ENCODE assay signal across 2 cellular contexts in the genomic region with DNA sequence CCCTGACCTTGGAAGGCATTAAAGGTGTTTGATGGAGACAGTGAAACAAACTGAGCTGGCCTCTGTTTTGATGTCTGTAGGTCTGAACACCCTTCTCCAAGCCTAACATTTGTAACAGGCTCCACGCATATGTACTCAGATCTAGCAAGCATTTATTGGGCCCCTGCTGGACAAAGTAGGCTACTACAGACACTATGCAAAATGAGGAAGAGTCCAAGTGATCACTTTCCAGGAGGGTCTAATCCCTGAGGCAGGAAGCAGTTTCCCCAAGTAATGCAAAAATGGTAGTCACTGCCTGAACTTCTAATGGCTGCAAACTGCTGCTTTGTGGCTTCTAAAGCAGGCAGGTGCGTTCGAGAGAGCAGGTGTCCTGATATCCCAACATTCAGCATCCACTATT.
A peak's percentile ranks its signal among the peaks of the same experiment; 100 is the strongest.
TF ChIP-seq lines count a peak whose summit lies in the region.

No MANE protein-coding gene starts in this region.

TF ChIP-seq in GM12878, 131 proteins besides CTCF, POLR2A, EP300 and RAD21 (continued from another document):
- TF ChIP-seq, protein P1, sequence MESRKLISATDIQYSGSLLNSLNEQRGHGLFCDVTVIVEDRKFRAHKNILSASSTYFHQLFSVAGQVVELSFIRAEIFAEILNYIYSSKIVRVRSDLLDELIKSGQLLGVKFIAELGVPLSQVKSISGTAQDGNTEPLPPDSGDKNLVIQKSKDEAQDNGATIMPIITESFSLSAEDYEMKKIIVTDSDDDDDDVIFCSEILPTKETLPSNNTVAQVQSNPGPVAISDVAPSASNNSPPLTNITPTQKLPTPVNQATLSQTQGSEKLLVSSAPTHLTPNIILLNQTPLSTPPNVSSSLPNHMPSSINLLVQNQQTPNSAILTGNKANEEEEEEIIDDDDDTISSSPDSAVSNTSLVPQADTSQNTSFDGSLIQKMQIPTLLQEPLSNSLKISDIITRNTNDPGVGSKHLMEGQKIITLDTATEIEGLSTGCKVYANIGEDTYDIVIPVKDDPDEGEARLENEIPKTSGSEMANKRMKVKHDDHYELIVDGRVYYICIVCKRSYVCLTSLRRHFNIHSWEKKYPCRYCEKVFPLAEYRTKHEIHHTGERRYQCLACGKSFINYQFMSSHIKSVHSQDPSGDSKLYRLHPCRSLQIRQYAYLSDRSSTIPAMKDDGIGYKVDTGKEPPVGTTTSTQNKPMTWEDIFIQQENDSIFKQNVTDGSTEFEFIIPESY (IDR thresholded peaks at IDR 0.05): no peak
- TF ChIP-seq SPI1 (IDR thresholded peaks at IDR 0.05; ENCODE audit: borderline replicate concordance, insufficient read depth, low read depth, low read length): 0 out of 2 replicates have a peak, but pooled peaks have one; percentile 21

TF ChIP-seq in HepG2, 621 proteins besides CTCF, POLR2A, EP300 and RAD21:
- TF ChIP-seq, protein P2, sequence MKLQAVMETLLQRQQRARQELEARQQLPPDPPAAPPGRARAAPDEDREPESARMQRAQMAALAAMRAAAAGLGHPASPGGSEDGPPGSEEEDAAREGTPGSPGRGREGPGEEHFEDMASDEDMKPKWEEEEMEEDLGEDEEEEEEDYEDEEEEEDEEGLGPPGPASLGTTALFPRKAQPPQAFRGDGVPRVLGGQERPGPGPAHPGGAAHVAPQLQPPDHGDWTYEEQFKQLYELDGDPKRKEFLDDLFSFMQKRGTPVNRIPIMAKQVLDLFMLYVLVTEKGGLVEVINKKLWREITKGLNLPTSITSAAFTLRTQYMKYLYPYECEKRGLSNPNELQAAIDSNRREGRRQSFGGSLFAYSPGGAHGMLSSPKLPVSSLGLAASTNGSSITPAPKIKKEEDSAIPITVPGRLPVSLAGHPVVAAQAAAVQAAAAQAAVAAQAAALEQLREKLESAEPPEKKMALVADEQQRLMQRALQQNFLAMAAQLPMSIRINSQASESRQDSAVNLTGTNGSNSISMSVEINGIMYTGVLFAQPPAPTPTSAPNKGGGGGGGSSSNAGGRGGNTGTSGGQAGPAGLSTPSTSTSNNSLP (IDR thresholded peaks at IDR 0.05; ENCODE audit: low read depth, low read length): peak; percentile 17; the same call in 1 of the 2 replicates
- TF ChIP-seq FOXA1 (IDR thresholded peaks at IDR 0.05): no peak
- no peak for TF ChIP-seq FOXA1 (CRISPR knock-in tag; IDR thresholded peaks at IDR 0.05)
- TF ChIP-seq ZNF724P (CRISPR knock-in tag; IDR thresholded peaks at IDR 0.05; ENCODE audit: borderline replicate concordance): no peak
- TF ChIP-seq, protein P3, sequence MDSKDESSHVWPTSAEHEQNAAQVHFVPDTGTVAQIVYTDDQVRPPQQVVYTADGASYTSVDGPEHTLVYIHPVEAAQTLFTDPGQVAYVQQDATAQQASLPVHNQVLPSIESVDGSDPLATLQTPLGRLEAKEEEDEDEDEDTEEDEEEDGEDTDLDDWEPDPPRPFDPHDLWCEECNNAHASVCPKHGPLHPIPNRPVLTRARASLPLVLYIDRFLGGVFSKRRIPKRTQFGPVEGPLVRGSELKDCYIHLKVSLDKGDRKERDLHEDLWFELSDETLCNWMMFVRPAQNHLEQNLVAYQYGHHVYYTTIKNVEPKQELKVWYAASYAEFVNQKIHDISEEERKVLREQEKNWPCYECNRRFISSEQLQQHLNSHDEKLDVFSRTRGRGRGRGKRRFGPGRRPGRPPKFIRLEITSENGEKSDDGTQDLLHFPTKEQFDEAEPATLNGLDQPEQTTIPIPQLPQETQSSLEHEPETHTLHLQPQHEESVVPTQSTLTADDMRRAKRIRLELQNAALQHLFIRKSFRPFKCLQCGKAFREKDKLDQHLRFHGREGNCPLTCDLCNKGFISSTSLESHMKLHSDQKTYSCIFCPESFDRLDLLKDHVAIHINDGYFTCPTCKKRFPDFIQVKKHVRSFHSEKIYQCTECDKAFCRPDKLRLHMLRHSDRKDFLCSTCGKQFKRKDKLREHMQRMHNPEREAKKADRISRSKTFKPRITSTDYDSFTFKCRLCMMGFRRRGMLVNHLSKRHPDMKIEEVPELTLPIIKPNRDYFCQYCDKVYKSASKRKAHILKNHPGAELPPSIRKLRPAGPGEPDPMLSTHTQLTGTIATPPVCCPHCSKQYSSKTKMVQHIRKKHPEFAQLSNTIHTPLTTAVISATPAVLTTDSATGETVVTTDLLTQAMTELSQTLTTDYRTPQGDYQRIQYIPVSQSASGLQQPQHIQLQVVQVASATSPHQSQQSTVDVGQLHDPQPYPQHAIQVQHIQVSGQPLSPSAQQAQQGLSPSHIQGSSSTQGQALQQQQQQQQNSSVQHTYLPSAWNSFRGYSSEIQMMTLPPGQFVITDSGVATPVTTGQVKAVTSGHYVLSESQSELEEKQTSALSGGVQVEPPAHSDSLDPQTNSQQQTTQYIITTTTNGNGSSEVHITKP (CRISPR knock-in tag; IDR thresholded peaks at IDR 0.05; ENCODE audit: low read depth): peak; percentile 94
- TF ChIP-seq, protein P4, sequence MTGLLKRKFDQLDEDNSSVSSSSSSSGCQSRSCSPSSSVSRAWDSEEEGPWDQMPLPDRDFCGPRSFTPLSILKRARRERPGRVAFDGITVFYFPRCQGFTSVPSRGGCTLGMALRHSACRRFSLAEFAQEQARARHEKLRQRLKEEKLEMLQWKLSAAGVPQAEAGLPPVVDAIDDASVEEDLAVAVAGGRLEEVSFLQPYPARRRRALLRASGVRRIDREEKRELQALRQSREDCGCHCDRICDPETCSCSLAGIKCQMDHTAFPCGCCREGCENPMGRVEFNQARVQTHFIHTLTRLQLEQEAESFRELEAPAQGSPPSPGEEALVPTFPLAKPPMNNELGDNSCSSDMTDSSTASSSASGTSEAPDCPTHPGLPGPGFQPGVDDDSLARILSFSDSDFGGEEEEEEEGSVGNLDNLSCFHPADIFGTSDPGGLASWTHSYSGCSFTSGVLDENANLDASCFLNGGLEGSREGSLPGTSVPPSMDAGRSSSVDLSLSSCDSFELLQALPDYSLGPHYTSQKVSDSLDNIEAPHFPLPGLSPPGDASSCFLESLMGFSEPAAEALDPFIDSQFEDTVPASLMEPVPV (CRISPR knock-in tag; IDR thresholded peaks at IDR 0.05): no peak
- TF ChIP-seq, protein P5, sequence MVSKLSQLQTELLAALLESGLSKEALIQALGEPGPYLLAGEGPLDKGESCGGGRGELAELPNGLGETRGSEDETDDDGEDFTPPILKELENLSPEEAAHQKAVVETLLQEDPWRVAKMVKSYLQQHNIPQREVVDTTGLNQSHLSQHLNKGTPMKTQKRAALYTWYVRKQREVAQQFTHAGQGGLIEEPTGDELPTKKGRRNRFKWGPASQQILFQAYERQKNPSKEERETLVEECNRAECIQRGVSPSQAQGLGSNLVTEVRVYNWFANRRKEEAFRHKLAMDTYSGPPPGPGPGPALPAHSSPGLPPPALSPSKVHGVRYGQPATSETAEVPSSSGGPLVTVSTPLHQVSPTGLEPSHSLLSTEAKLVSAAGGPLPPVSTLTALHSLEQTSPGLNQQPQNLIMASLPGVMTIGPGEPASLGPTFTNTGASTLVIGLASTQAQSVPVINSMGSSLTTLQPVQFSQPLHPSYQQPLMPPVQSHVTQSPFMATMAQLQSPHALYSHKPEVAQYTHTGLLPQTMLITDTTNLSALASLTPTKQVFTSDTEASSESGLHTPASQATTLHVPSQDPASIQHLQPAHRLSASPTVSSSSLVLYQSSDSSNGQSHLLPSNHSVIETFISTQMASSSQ (IDR thresholded peaks at IDR 0.05; ENCODE audit: low read depth): no peak
- TF ChIP-seq, protein P5 (CRISPR knock-in tag; IDR thresholded peaks at IDR 0.05; ENCODE audit: borderline replicate concordance): no peak
- TF ChIP-seq SMC3 (IDR thresholded peaks at IDR 0.05; ENCODE audit: low read length): 0 out of 2 replicates have a peak, but pooled peaks have one; percentile 4
- TF ChIP-seq, protein P6, sequence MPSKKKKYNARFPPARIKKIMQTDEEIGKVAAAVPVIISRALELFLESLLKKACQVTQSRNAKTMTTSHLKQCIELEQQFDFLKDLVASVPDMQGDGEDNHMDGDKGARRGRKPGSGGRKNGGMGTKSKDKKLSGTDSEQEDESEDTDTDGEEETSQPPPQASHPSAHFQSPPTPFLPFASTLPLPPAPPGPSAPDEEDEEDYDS (CRISPR knock-in tag; IDR thresholded peaks at IDR 0.05): no peak
